In the genomic region with DNA sequence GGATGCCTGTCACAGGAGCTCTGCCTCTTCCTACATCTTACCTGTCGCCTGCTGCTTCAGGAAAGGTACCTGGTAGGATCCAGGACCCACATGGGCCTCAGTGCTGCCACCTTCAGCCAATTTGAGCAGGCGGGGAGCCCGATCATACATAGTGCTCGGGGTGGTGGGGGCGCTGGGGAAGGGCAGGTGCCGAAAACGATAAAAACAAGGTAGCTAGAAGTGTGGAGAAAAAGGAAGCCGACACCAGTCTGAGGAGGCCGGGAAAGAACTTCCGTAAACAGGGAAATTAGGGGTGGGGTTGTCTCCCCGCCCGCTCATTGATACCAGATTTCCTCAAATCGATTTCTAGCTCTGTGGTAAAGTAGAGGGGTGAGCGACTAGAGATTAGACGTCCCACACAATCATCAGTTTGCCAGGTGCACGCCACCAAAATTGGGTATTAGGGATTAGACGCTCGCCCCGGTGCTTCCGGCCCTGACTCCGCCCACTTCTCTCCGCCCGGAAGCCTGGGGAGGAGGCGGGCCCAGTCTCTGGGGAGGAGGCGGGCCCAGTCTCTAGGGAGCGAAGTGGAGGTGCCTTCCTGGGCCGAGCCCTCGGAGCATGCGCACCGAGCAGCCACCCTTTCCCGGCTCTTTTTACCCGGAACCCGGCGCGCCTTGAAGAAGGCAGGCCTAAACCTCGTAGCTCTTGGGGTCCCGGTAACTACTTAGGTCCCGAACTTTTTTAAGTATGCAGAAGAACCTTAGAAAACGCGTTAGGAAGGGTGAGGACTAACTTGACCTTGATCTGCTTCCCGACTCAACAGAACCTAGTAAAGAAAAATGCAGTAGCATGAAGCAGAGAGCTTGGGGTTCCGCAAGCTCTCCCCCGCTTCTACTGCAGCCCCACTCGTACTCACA, we compare ENCODE assay signal across 9 cellular contexts. TPM values are rescaled to one million over a fixed set of nuclear protein-coding genes. Genes with fewer than 3 reads are reported as not detected.
A peak's percentile ranks its signal among the peaks of the same experiment; 100 is the strongest.
DNase-seq lines count a peak whose midpoint lies in the region; ATAC-seq and TF ChIP-seq lines count a peak whose summit lies in the region.
"Had no signal": no experiment of that assay in that cellular context is flagged by ENCODE, and none has a peak within 500 bp of the region (broad histone marks: within the 10 kb centered on the region; RNA-seq: fewer than 3 reads in every experiment).

A gene (minus strand): TSS at position 476 of the 899 bp plus-strand sequence.

- H3K36me3 ChIP-seq in kidney epithelial cell (ENCODE audit: control insufficient read depth, insufficient read depth, low read length) = no peaks in the 10 kb centered on the region

- H3K27me3 ChIP-seq in kidney epithelial cell (ENCODE audit: control insufficient read depth, insufficient read depth, low read length) = no peaks in the 10 kb centered on the region

- ATAC-seq in GM18907 (IDR thresholded peaks at IDR 0.05; ENCODE audit: unreplicated experiment) = peak; percentile 99
- ATAC-seq in HG03159 (IDR thresholded peaks at IDR 0.05; ENCODE audit: unreplicated experiment) = peak; percentile 99

- H3K4me3 ChIP-seq in choroid plexus epithelial cell (ENCODE audit: low read depth, low read length) (peak within 1 kb of the TSS; percentile 77), kidney epithelial cell (ENCODE audit: low read depth, low read length) (peak within 1 kb of the TSS; percentile 56)

- DNase-seq in AG08395 (ENCODE audit: low spot score) (peak; percentile 95), NCI-H345 (lab: John Stamatoyannopoulos, UW) (peak; percentile 93), choroid plexus epithelial cell (ENCODE audit: low read depth) (peak; percentile 94), kidney epithelial cell (ENCODE audit: low read depth) (peak; percentile 72)
- peak; percentile 89 for DNase-seq in activated CD4-positive, alpha-beta T cell treated with anti-CD3 and anti-CD28 coated beads for 1 hour
- DNase-seq in stimulated activated CD4-positive, alpha-beta T cell treated with anti-CD3 and anti-CD28 coated beads, Interleukin-15, amount 100 ng/mL, for 24 hours = peak; percentile 96

- TF ChIP-seq CTCF in choroid plexus epithelial cell (conservative IDR thresholded peaks at IDR 0.05; ENCODE audit: low read depth, low read length) (peak; percentile 73), kidney epithelial cell (IDR thresholded peaks at IDR 0.05; ENCODE audit: insufficient read depth, low read length, poor library complexity, severe bottlenecking) (peak; percentile 65)

RNA-seq across cellular contexts. Expression of the gene that starts here (rescaled TPM):
- total RNA-seq in kidney epithelial cell = 0.07 TPM in 1 of 2 replicates, not detected in the other
- total RNA-seq: T-helper 2 cell treated with Interferon-gamma antibody and Interleukin-4, amounts not matched to agents 100 ng/mL and 5 ng/mL, for 36 hours had no signal

Comparison
In these comparisons a context has a peak if more than half of its experiments do, and no peak if none do; other contexts are left out.
1. Peak in every context shown above with its lines: DNase-seq, ATAC-seq and H3K4me3 ChIP-seq.
2. Peak in DNase-seq and H3K4me3 ChIP-seq in kidney epithelial cell; RNA of the gene not detected or under 1 TPM.